16 cellular contexts compared by ENCODE assay signal in the genomic region with DNA sequence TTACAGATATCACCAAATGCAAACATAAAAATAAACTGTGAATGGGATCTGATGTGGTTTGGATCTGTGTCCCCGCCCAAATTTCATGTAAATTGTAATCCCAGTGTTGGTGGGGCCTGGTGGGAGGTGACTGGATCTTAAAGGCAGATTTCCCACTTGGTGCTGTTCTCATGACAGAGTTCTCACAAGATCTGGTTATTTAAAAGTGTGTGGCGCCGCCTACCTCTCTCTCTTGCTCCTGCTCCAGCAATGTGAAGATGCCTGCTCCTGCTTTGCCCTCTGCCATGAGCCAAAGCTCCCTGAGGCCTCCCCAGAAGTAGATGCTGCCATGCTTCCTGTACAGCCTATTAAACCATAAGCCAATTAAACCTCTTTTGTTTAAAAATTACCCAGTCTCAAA. TPM values are rescaled to one million over a fixed set of nuclear protein-coding genes. Genes with fewer than 3 reads are reported as not detected.
DNase-seq lines count a peak whose midpoint lies in the region; ATAC-seq and TF ChIP-seq lines count a peak whose summit lies in the region.
"Had no signal": no experiment of that assay in that cellular context is flagged by ENCODE, and none has a peak within 500 bp of the region (broad histone marks: within the 10 kb centered on the region; RNA-seq: fewer than 3 reads in every experiment).

No MANE protein-coding gene starts in this region.

- peaks cover 1% of the 10 kb centered on the region for H3K9me3 Mint-ChIP-seq in activated CD8-positive, alpha-beta T cell treated with anti-CD3 and anti-CD28 coated beads for 36 hours
- H3K9me3 Mint-ChIP-seq: activated naive CD8-positive, alpha-beta T cell treated with anti-CD3 and anti-CD28 coated beads for 36 hours had no signal

- no peaks in the 10 kb centered on the region for H3K27me3 Mint-ChIP-seq in activated CD8-positive, alpha-beta T cell treated with anti-CD3 and anti-CD28 coated beads for 36 hours
- H3K27me3 Mint-ChIP-seq: activated naive CD8-positive, alpha-beta T cell treated with anti-CD3 and anti-CD28 coated beads for 36 hours had no signal

- DNase-seq in AG09309 (ENCODE audit: low read depth): no peak
- DNase-seq in H4 (ENCODE audit: low spot score): peak; percentile 38
- DNase-seq in OCI-M1 (lab: John Stamatoyannopoulos, UW): peak; percentile 49
- DNase-seq in epithelial cell of proximal tubule (ENCODE audit: low read depth): no peak
- DNase-seq in esophagus squamous epithelium (lab: John Stamatoyannopoulos, UW): no peak
- no peak for DNase-seq in NCI-H146 treated with DMSO at 0.1 percent for 48 hours (lab: John Stamatoyannopoulos, UW; ENCODE audit: unreplicated experiment)
- no peak for DNase-seq in NK-92 treated with Interleukin-12 subunit alpha and Interleukin-12 subunit beta, amount 100 ng/mL, for 24 hours (lab: John Stamatoyannopoulos, UW)
- DNase-seq in activated CD8-positive, alpha-beta T cell treated with anti-CD3 and anti-CD28 coated beads for 36 hours: no peak
- DNase-seq: activated CD4-positive, CD25-positive, alpha-beta regulatory T cell treated with anti-CD3 and anti-CD28 coated beads, Interleukin-2, amount 50 U/mL, for 72 hours; activated naive CD8-positive, alpha-beta T cell treated with anti-CD3 and anti-CD28 coated beads for 36 hours; BE2C; DMS79; NCI-H2227 treated with DMSO at 0.1 percent for 48 hours; T-helper 1 cell had no signal

- peaks cover 0 to 13% (median 0%) of the 10 kb centered on the region in 3 donors for H3K4me1 ChIP-seq in esophagus squamous epithelium
- H3K4me1 ChIP-seq: BE2C, esophagus muscularis mucosa, suprapubic skin had no signal

- no peaks in the 10 kb centered on the region for H3K27me3 ChIP-seq in esophagus squamous epithelium
- H3K27me3 ChIP-seq: BE2C, esophagus muscularis mucosa, suprapubic skin had no signal

- no peaks in the 10 kb centered on the region for H3K9me3 ChIP-seq in esophagus squamous epithelium
- H3K9me3 ChIP-seq: BE2C, esophagus muscularis mucosa, suprapubic skin had no signal

- CTCF ChIA-PET in activated CD8-positive, alpha-beta T cell treated with anti-CD3 and anti-CD28 coated beads for 36 hours (lab: Charles Lee): no interaction called here

- no peak for TF ChIP-seq POLR2A in esophagus squamous epithelium (IDR thresholded peaks at IDR 0.05)

- no peaks in the 10 kb centered on the region for H3K4me1 Mint-ChIP-seq in activated CD8-positive, alpha-beta T cell treated with anti-CD3 and anti-CD28 coated beads for 36 hours (ENCODE audit: low read depth)
- H3K4me1 Mint-ChIP-seq: activated naive CD8-positive, alpha-beta T cell treated with anti-CD3 and anti-CD28 coated beads for 36 hours had no signal

- WGBS in esophagus squamous epithelium, 2 donors: 74 to 82% methylated on average over 3 of the region's 3 CpGs

- H3K27ac Mint-ChIP-seq in activated CD8-positive, alpha-beta T cell treated with anti-CD3 and anti-CD28 coated beads for 36 hours: no peak overlapping the region
- H3K27ac Mint-ChIP-seq: activated naive CD8-positive, alpha-beta T cell treated with anti-CD3 and anti-CD28 coated beads for 36 hours had no signal

- intact Hi-C loops in esophagus squamous epithelium (cut with DNase I): loop anchor here (10.0 kb wide), 1 partner anchor 180 kb away; no protein-coding TSS in a partner anchor
- intact Hi-C loops in activated CD8-positive, alpha-beta T cell treated with anti-CD3 and anti-CD28 coated beads for 36 hours (cut with micrococcal nuclease): no loop called here

- POLR2A ChIA-PET in activated CD8-positive, alpha-beta T cell treated with anti-CD3 and anti-CD28 coated beads for 36 hours (lab: Charles Lee): no interaction called here

- no peak for ATAC-seq in activated CD8-positive, alpha-beta T cell treated with anti-CD3 and anti-CD28 coated beads for 36 hours

- H3K4me3 Mint-ChIP-seq in activated CD8-positive, alpha-beta T cell treated with anti-CD3 and anti-CD28 coated beads for 36 hours: no peak overlapping the region
- H3K4me3 Mint-ChIP-seq: activated naive CD8-positive, alpha-beta T cell treated with anti-CD3 and anti-CD28 coated beads for 36 hours had no signal

- H3K4me3 ChIP-seq in AG09309 (ENCODE audit: control insufficient read depth, low read depth, low read length) (no peak overlapping the region), epithelial cell of proximal tubule (ENCODE audit: low read depth, low read length) (no peak overlapping the region), esophagus squamous epithelium (no peak overlapping the region)
- H3K4me3 ChIP-seq: esophagus muscularis mucosa, suprapubic skin had no signal

- H3K36me3 Mint-ChIP-seq in activated CD8-positive, alpha-beta T cell treated with anti-CD3 and anti-CD28 coated beads for 36 hours (ENCODE audit: low read depth): no peaks in the 10 kb centered on the region
- H3K36me3 Mint-ChIP-seq: activated naive CD8-positive, alpha-beta T cell treated with anti-CD3 and anti-CD28 coated beads for 36 hours had no signal

- H3K36me3 ChIP-seq in esophagus squamous epithelium: no peaks in the 10 kb centered on the region
- H3K36me3 ChIP-seq: BE2C, esophagus muscularis mucosa, suprapubic skin had no signal

- no peak overlapping the region for H3K27ac ChIP-seq in esophagus squamous epithelium
- H3K27ac ChIP-seq: esophagus muscularis mucosa, suprapubic skin had no signal

- peak; percentile 24 for TF ChIP-seq CTCF in AG09309 (IDR thresholded peaks at IDR 0.05; ENCODE audit: control insufficient read depth, insufficient read depth, low read depth, low read length, missing control alignments)
- peak; percentile 23 for TF ChIP-seq CTCF in epithelial cell of proximal tubule (conservative IDR thresholded peaks at IDR 0.05; ENCODE audit: low read depth, low read length)
- TF ChIP-seq CTCF in esophagus squamous epithelium (IDR thresholded peaks at IDR 0.05): peak in 2 of 6 experiments; percentile 26 to 41
- no peak for TF ChIP-seq CTCF in activated CD8-positive, alpha-beta T cell treated with anti-CD3 and anti-CD28 coated beads for 36 hours (IDR thresholded peaks at IDR 0.05)

RNA-seq across cellular contexts. Expression of a gene that starts 47.8 kb away (rescaled TPM):
- total RNA-seq in H4 (2014; rRNA removed; shearing (Covaris generic)): not detected in 2 replicates
- total RNA-seq in epithelial cell of proximal tubule (0.81 and 1.5 TPM in 2 replicates), esophagus squamous epithelium (1 to 10 TPM in 2 of 4 donors, under 1 TPM in 2; 0.67 to 2.1 (median 0.91) TPM)
- total RNA-seq in activated CD8-positive, alpha-beta T cell treated with anti-CD3 and anti-CD28 coated beads for 36 hours: not detected
- total RNA-seq: activated naive CD8-positive, alpha-beta T cell treated with anti-CD3 and anti-CD28 coated beads for 36 hours had no signal

Comparison
In these comparisons a context has a peak if more than half of its experiments do, and no peak if none do; other contexts are left out.
1. DNase-seq: peak in H4 (single experiment) and OCI-M1 (single experiment); none in AG09309 (single experiment), epithelial cell of proximal tubule (single experiment), esophagus squamous epithelium (single experiment), NCI-H146 treated with DMSO at 0.1 percent for 48 hours (single experiment), NK-92 treated with Interleukin-12 subunit alpha and Interleukin-12 subunit beta, amount 100 ng/mL, for 24 hours (single experiment) and activated CD8-positive, alpha-beta T cell treated with anti-CD3 and anti-CD28 coated beads for 36 hours (single experiment).